In genomic region chr6:79076881-79077641, GRCh38 we compare ENCODE assay signal across 1 cellular context.
TF ChIP-seq lines count a peak whose summit lies in the region.

No MANE protein-coding gene starts in this region.

TF ChIP-seq in HEK293, 187 proteins besides CTCF, POLR2A, EP300 and RAD21 (continued from another document):
- TF ChIP-seq ZNF146 (tag by site-specific recombination; IDR thresholded peaks at IDR 0.05) = no peak
- TF ChIP-seq KLF10 (tag by site-specific recombination; IDR thresholded peaks at IDR 0.05) = peak; percentile 55
- TF ChIP-seq ZNF184 (tag by site-specific recombination; IDR thresholded peaks at IDR 0.05) = peak; percentile 80; the same call in 1 of the 2 replicates
- TF ChIP-seq ZFHX2 (tag by site-specific recombination; conservative IDR thresholded peaks at IDR 0.05) = no peak
- peak; percentile 100 for TF ChIP-seq ZNF596 (tag by site-specific recombination; IDR thresholded peaks at IDR 0.05)
- TF ChIP-seq ZNF626 (tag by site-specific recombination; IDR thresholded peaks at IDR 0.05) = peak; percentile 76; the same call in 1 of the 2 replicates
- no peak for TF ChIP-seq EGR2 (tag by site-specific recombination; IDR thresholded peaks at IDR 0.05; ENCODE audit: low read depth)
- no peak for TF ChIP-seq ZNF292 (tag by site-specific recombination; IDR thresholded peaks at IDR 0.05; ENCODE audit: borderline replicate concordance, low read depth)
- peak; percentile 56; the same call in 1 of the 2 replicates for TF ChIP-seq ZBTB20 (tag by site-specific recombination; IDR thresholded peaks at IDR 0.05)
- no peak for TF ChIP-seq ZNF776 (tag by site-specific recombination; IDR thresholded peaks at IDR 0.05; ENCODE audit: borderline replicate concordance)
- TF ChIP-seq ZNF132 (tag by site-specific recombination; IDR thresholded peaks at IDR 0.05; ENCODE audit: borderline replicate concordance) = no peak
- TF ChIP-seq OSR2 (tag by site-specific recombination; IDR thresholded peaks at IDR 0.05) = no peak
- TF ChIP-seq ZNF433 (tag by site-specific recombination; IDR thresholded peaks at IDR 0.05; ENCODE audit: low read depth) = no peak
- peak; percentile 96 for TF ChIP-seq ZNF600 (tag by site-specific recombination; IDR thresholded peaks at IDR 0.05)
- TF ChIP-seq ZNF692 (tag by site-specific recombination; IDR thresholded peaks at IDR 0.05) = no peak
- TF ChIP-seq RBAK (tag by site-specific recombination; IDR thresholded peaks at IDR 0.05) = no peak
- peak; percentile 62; the same call in 1 of the 2 replicates for TF ChIP-seq ZBTB44 (tag by site-specific recombination; IDR thresholded peaks at IDR 0.05)
- TF ChIP-seq KLF9 (tag by site-specific recombination; IDR thresholded peaks at IDR 0.05; ENCODE audit: low read depth) = peak; percentile 30; the same call in 1 of the 2 replicates
- TF ChIP-seq PBX3 (CRISPR knock-in tag; IDR thresholded peaks at IDR 0.05) = no peak
- TF ChIP-seq GLI2 (tag by site-specific recombination; IDR thresholded peaks at IDR 0.05; ENCODE audit: borderline replicate concordance, low read depth) = no peak
- peak; percentile 89 for TF ChIP-seq REST (tag by site-specific recombination; IDR thresholded peaks at IDR 0.05)
- TF ChIP-seq ZEB2 (tag by site-specific recombination; IDR thresholded peaks at IDR 0.05) = peak; percentile 69
- no peak for TF ChIP-seq ZNF785 (tag by site-specific recombination; IDR thresholded peaks at IDR 0.05)
- TF ChIP-seq PRDM2 (tag by site-specific recombination; IDR thresholded peaks at IDR 0.05; ENCODE audit: borderline replicate concordance) = no peak
- TF ChIP-seq ZNF2 (tag by site-specific recombination; IDR thresholded peaks at IDR 0.05) = 0 out of 2 replicates have a peak, but pooled peaks have one; percentile 17
- TF ChIP-seq SP7 (tag by site-specific recombination; IDR thresholded peaks at IDR 0.05) = no peak
- TF ChIP-seq ZNF660 (tag by site-specific recombination; IDR thresholded peaks at IDR 0.05) = peak; percentile 97
- TF ChIP-seq ZNF571 (tag by site-specific recombination; IDR thresholded peaks at IDR 0.05) = no peak
- peak; percentile 70; the same call in 1 of the 2 replicates for TF ChIP-seq ZNF629 (tag by site-specific recombination; IDR thresholded peaks at IDR 0.05)
- peak; percentile 82 for TF ChIP-seq ZBTB26 (tag by site-specific recombination; optimal IDR thresholded peaks at IDR 0.05)
- no peak for TF ChIP-seq ZNF580 (tag by site-specific recombination; IDR thresholded peaks at IDR 0.05)
- no peak for TF ChIP-seq ZNF670 (tag by site-specific recombination; IDR thresholded peaks at IDR 0.05; ENCODE audit: low read depth)
- no peak for TF ChIP-seq ZSCAN4 (tag by site-specific recombination; IDR thresholded peaks at IDR 0.05)
- TF ChIP-seq ATF2 (tag by site-specific recombination; IDR thresholded peaks at IDR 0.05; ENCODE audit: low read depth) = peak; percentile 51; the same call in 1 of the 2 replicates
- TF ChIP-seq ZXDB (tag by site-specific recombination; IDR thresholded peaks at IDR 0.05) = peak; percentile 81
- peak; percentile 13; the same call in 1 of the 2 replicates for TF ChIP-seq KLF16 (tag by site-specific recombination; IDR thresholded peaks at IDR 0.05)
- TF ChIP-seq BCL11B (tag by site-specific recombination; IDR thresholded peaks at IDR 0.05; ENCODE audit: low read depth) = no peak
- TF ChIP-seq PRDM1 (tag by site-specific recombination; IDR thresholded peaks at IDR 0.05) = peak; percentile 92
